Comparison of ENCODE assay signal across 18 cellular contexts in genomic region chr5:162456096-162456495, GRCh38.
DNase-seq lines count a peak whose midpoint lies in the region; FAIRE-seq and TF ChIP-seq lines count a peak whose summit lies in the region.
"Had no signal": no experiment of that assay in that cellular context is flagged by ENCODE, and none has a peak within 500 bp of the region (broad histone marks: within the 10 kb centered on the region; RNA-seq: fewer than 3 reads in every experiment).

No MANE protein-coding gene starts in this region.

- H3K9ac ChIP-seq in BLaER1 treated with 17β-estradiol and CSF1 and Interleukin-3, amounts not matched to agents 10 nM and 100 nM, result no peak overlapping the region

- peaks cover 26 to 34% (median 30%) of the 10 kb centered on the region in 11 experiments for H3K9me3 ChIP-seq in BLaER1 treated with 17β-estradiol and CSF1 and Interleukin-3, amounts not matched to agents 10 nM and 100 nM (replicated peaks in 1 of 11)
- H3K9me3 ChIP-seq: Caco-2 had no signal

- H3K36me3 ChIP-seq in BLaER1 treated with 17β-estradiol and CSF1 and Interleukin-3, amounts not matched to agents 10 nM and 100 nM, result 0 out of 22 replicates have a peak, but pooled peaks cover 0 to 5% (median 0%) of the 10 kb centered on the region in 11 experiments
- no peaks in the 10 kb centered on the region for H3K36me3 ChIP-seq in bronchial epithelial cell (ENCODE audit: control insufficient read depth, insufficient read depth, low read length)

- no peak for TF ChIP-seq POLR2A in GM12892 (IDR thresholded peaks at IDR 0.05; ENCODE audit: low read depth, low read length)

- peaks cover 0 to 17% (median 0%) of the 10 kb centered on the region in 11 experiments; a peak in 6 of 22 replicates for H4K20me1 ChIP-seq in BLaER1 treated with 17β-estradiol and CSF1 and Interleukin-3, amounts not matched to agents 10 nM and 100 nM

- no peak for TF ChIP-seq CTCF in bronchial epithelial cell (IDR thresholded peaks at IDR 0.05; ENCODE audit: insufficient read depth, low read length, severe bottlenecking)

- H3K27me3 ChIP-seq in BLaER1 treated with 17β-estradiol and CSF1 and Interleukin-3, amounts not matched to agents 10 nM and 100 nM, result peaks cover 0 to 71% (median 32%) of the 10 kb centered on the region in 11 experiments; a peak in 18 of 22 replicates
- no peaks in the 10 kb centered on the region for H3K27me3 ChIP-seq in bronchial epithelial cell (ENCODE audit: control insufficient read depth, insufficient read depth, low read length)

- DNase-seq in bronchial epithelial cell (ENCODE audit: low read depth) (no peak), kidney tubule cell (ENCODE audit: low spot score) (peak; percentile 83), renal cortical epithelial cell (ENCODE audit: low read depth) (peak; percentile 63), UCSD-AML1 (lab: John Stamatoyannopoulos, UW; ENCODE audit: unreplicated experiment) (no peak), GM12892 (ENCODE audit: insufficient read length) (no peak), NCI-H128 (lab: John Stamatoyannopoulos, UW; ENCODE audit: unreplicated experiment) (no peak)
- DNase-seq: Caco-2; CD4-positive, alpha-beta T cell; DMS153; DND-41; EL; GOT3; H9; IMR-90 had no signal

- peaks cover 7 to 29% (median 19%) of the 10 kb centered on the region in 10 experiments; a peak in 19 of 20 replicates for H3K4me1 ChIP-seq in BLaER1 treated with 17β-estradiol and CSF1 and Interleukin-3, amounts not matched to agents 10 nM and 100 nM
- H3K4me1 ChIP-seq: Caco-2 had no signal

- H3K4me3 ChIP-seq in BLaER1 treated with 17β-estradiol and CSF1 and Interleukin-3, amounts not matched to agents 10 nM and 100 nM, result no peak overlapping the region
- no peak overlapping the region for H3K4me3 ChIP-seq in bronchial epithelial cell (ENCODE audit: low read depth, low read length)
- H3K4me3 ChIP-seq: K562 had no signal

- peak; percentile 18 for FAIRE-seq in bronchial epithelial cell (lab: Jason Lieb, UNC)
- no peak for FAIRE-seq in GM12892 (lab: Jason Lieb, UNC)
- FAIRE-seq: HTR-8/SVneo, K562 had no signal

- no peak overlapping the region for H3K27ac ChIP-seq in BLaER1 treated with 17β-estradiol and CSF1 and Interleukin-3, amounts not matched to agents 10 nM and 100 nM
- H3K27ac ChIP-seq: C4-2B had no signal

- H3K4me2 ChIP-seq in BLaER1 treated with 17β-estradiol and CSF1 and Interleukin-3, amounts not matched to agents 10 nM and 100 nM, result peak overlapping the region; percentile 45 to 78 (median 66)

Comparison
In these comparisons a context has a peak if more than half of its experiments do, and no peak if none do; other contexts are left out.
1. DNase-seq: peak in kidney tubule cell (single experiment) and renal cortical epithelial cell (single experiment); none in bronchial epithelial cell (single experiment), UCSD-AML1 (single experiment), GM12892 (single experiment) and NCI-H128 (single experiment).